Comparison of ENCODE assay signal across 21 cellular contexts in genomic region chr16:389317-389716, GRCh38. TPM values are rescaled to one million over a fixed set of nuclear protein-coding genes. Genes with fewer than 3 reads are reported as not detected.
DNase-seq lines count a peak whose midpoint lies in the region; ATAC-seq and TF ChIP-seq lines count a peak whose summit lies in the region.
"Had no signal": no experiment of that assay in that cellular context is flagged by ENCODE, and none has a peak within 500 bp of the region (broad histone marks: within the 10 kb centered on the region; RNA-seq: fewer than 3 reads in every experiment).

No MANE protein-coding gene starts in this region.

- peaks cover 4% of the 10 kb centered on the region for H3K9me3 Mint-ChIP-seq in nephron progenitor cell

- H2AFZ ChIP-seq in smooth muscle cell (ENCODE audit: low read depth) = no peak overlapping the region
- H2AFZ ChIP-seq: GM23248 had no signal

- H3K9me3 ChIP-seq in tibial artery (no peaks in the 10 kb centered on the region), smooth muscle cell (replicated peaks; ENCODE audit: low read depth) (no peaks in the 10 kb centered on the region)
- H3K9me3 ChIP-seq: upper lobe of right lung had no signal

- peak overlapping the region; percentile 36 for H3K4me3 Mint-ChIP-seq in nephron progenitor cell
- H3K4me3 Mint-ChIP-seq: activated naive CD4-positive, alpha-beta T cell treated with anti-CD3 and anti-CD28 coated beads, Interleukin-2, amount 10 ng/mL, durations not matched to agents 7 days and 5 days; activated T-cell treated with anti-CD3 and anti-CD28 coated beads, Interleukin-2, amount 50 U/mL, for 72 hours had no signal

- H3K4me2 ChIP-seq in smooth muscle cell = no peak overlapping the region

- H3K4me1 ChIP-seq in tibial artery (peaks cover 0 to 10% (median 7%) of the 10 kb centered on the region in 4 donors), smooth muscle cell (ENCODE audit: low read depth) (peaks cover 5% of the 10 kb centered on the region)
- H3K4me1 ChIP-seq: upper lobe of right lung had no signal

- H4K20me1 ChIP-seq in smooth muscle cell (ENCODE audit: low read depth) = no peaks in the 10 kb centered on the region

- in situ Hi-C loops in Caki2 (cut with HindIII; ENCODE audit: low pct_unique_long_range_greater_than_20kb, low sequenced_read_pairs) = no loop called here

- DNase-seq in Caki2 (ENCODE audit: low read depth) (peak; percentile 55), nephron progenitor cell (no peak), tibial artery (no peak), smooth muscle cell (lab: John Stamatoyannopoulos, UW; ENCODE audit: unreplicated experiment) (no peak)
- DNase-seq: activated CD4-positive, alpha-beta T cell treated with anti-CD3 and anti-CD28 coated beads for 4 hours; activated naive CD4-positive, alpha-beta T cell treated with anti-CD3 and anti-CD28 coated beads, Interleukin-2, amount 10 ng/mL, durations not matched to agents 7 days and 5 days; activated T-cell treated with anti-CD3 and anti-CD28 coated beads, Interleukin-2, amount 50 U/mL, for 72 hours; amygdala; COR-L47; DND-41; GM23248; Kasumi-1; kidney; NCI-H1930; NCI-H226; occipital lobe; retina; T-helper 1 cell; upper lobe of right lung had no signal

- peaks cover 17% of the 10 kb centered on the region for H3F3A ChIP-seq in smooth muscle cell (ENCODE audit: low read depth)

- no peak for ATAC-seq in GM19455 (IDR thresholded peaks at IDR 0.05; ENCODE audit: unreplicated experiment)
- ATAC-seq: activated T-cell treated with anti-CD3 and anti-CD28 coated beads, Interleukin-2, amount 50 U/mL, for 72 hours; upper lobe of right lung had no signal

- H3K27ac ChIP-seq in VCaP = peak overlapping the region; percentile 90
- no peak overlapping the region for H3K27ac ChIP-seq in tibial artery
- H3K27ac ChIP-seq in smooth muscle cell (ENCODE audit: low read depth) = no peak overlapping the region
- H3K27ac ChIP-seq: GM23248, upper lobe of right lung had no signal

- H3K27me3 ChIP-seq in tibial artery (no peaks in the 10 kb centered on the region), smooth muscle cell (ENCODE audit: low read depth) (no peaks in the 10 kb centered on the region)
- H3K27me3 ChIP-seq: upper lobe of right lung had no signal

- no peak overlapping the region for H3K9ac ChIP-seq in smooth muscle cell (ENCODE audit: low read depth)
- H3K9ac ChIP-seq: GM23248 had no signal

- TF ChIP-seq CTCF in VCaP (conservative IDR thresholded peaks at IDR 0.05) = no peak
- TF ChIP-seq CTCF in nephron progenitor cell (IDR thresholded peaks at IDR 0.05) = no peak
- TF ChIP-seq CTCF in tibial artery (IDR thresholded peaks at IDR 0.05) = no peak
- TF ChIP-seq CTCF in smooth muscle cell (IDR thresholded peaks at IDR 0.05; ENCODE audit: borderline replicate concordance, insufficient read depth, poor library complexity, severe bottlenecking) = no peak

- 98% methylated on average over 8 of the region's 8 CpGs for WGBS in smooth muscle cell (ENCODE audit: low lambda C conversion rate)

- no peaks in the 10 kb centered on the region for H3K36me3 ChIP-seq in tibial artery
- H3K36me3 ChIP-seq in smooth muscle cell (ENCODE audit: low read depth) = no peaks in the 10 kb centered on the region
- H3K36me3 ChIP-seq: upper lobe of right lung had no signal

- H3K4me3 ChIP-seq in tibial artery = no peak overlapping the region
- H3K4me3 ChIP-seq in smooth muscle cell = no peak overlapping the region
- H3K4me3 ChIP-seq: GM23248, upper lobe of right lung had no signal

- intact Hi-C loops in tibial artery (cut with DNase I; ENCODE audit: low total_unique reads) = no loop called here

- peaks cover 52% of the 10 kb centered on the region for H3K4me1 Mint-ChIP-seq in nephron progenitor cell

- no peak overlapping the region for H3K27ac Mint-ChIP-seq in nephron progenitor cell
- H3K27ac Mint-ChIP-seq: activated naive CD4-positive, alpha-beta T cell treated with anti-CD3 and anti-CD28 coated beads, Interleukin-2, amount 10 ng/mL, durations not matched to agents 7 days and 5 days; activated T-cell treated with anti-CD3 and anti-CD28 coated beads, Interleukin-2, amount 50 U/mL, for 72 hours had no signal

- peaks cover 2% of the 10 kb centered on the region for H3K79me2 ChIP-seq in smooth muscle cell (ENCODE audit: low read depth)

- H3K27me3 Mint-ChIP-seq in nephron progenitor cell (ENCODE audit: low read depth, poor library complexity) = peaks cover 4% of the 10 kb centered on the region

- H3K36me3 Mint-ChIP-seq in nephron progenitor cell (ENCODE audit: low read depth) = peaks cover 8% of the 10 kb centered on the region

RNA-seq across cellular contexts. Expression of gene PGAP6, which starts 7.5 kb away (rescaled TPM):
- 100.0 and 111 TPM in 2 replicates for total RNA-seq in Caki2 (2014; rRNA removed; shearing (Covaris generic); ENCODE audit: low replicate concordance)
- total RNA-seq in smooth muscle cell = 53.6 and 57.1 TPM in 2 replicates
- 80.0 and 99.9 TPM in 2 replicates for polyA plus RNA-seq in smooth muscle cell

RNA-seq across cellular contexts. Expression of gene NME4, which starts 7.7 kb away (rescaled TPM):
- total RNA-seq in Caki2 (2014; rRNA removed; shearing (Covaris generic); ENCODE audit: low replicate concordance) = 42.0 and 59.6 TPM in 2 replicates
- total RNA-seq in smooth muscle cell = 189 and 218 TPM in 2 replicates
- 421 and 523 TPM in 2 replicates for polyA plus RNA-seq in smooth muscle cell

RNA-seq across cellular contexts. Expression of gene DECR2, which starts 12.4 kb away (rescaled TPM):
- total RNA-seq in Caki2 (2014; rRNA removed; shearing (Covaris generic); ENCODE audit: low replicate concordance) = 9.8 and 33.7 TPM in 2 replicates
- total RNA-seq in smooth muscle cell = 7.3 and 18.2 TPM in 2 replicates
- polyA plus RNA-seq in smooth muscle cell = 15.4 and 21.2 TPM in 2 replicates

RNA-seq across cellular contexts. Expression of gene MRPL28, which starts 19.0 kb away (rescaled TPM):
- 320 and 357 TPM in 2 replicates for total RNA-seq in Caki2 (2014; rRNA removed; shearing (Covaris generic); ENCODE audit: low replicate concordance)
- total RNA-seq in smooth muscle cell = 80.8 and 84.6 TPM in 2 replicates
- polyA plus RNA-seq in smooth muscle cell = 155 and 160 TPM in 2 replicates

RNA-seq across cellular contexts. Expression of gene RAB11FIP3, which starts 36.1 kb away (rescaled TPM):
- 37.5 and 77.1 TPM in 2 replicates for total RNA-seq in Caki2 (2014; rRNA removed; shearing (Covaris generic); ENCODE audit: low replicate concordance)
- 9.0 and 19.5 TPM in 2 replicates for total RNA-seq in smooth muscle cell
- 20.4 and 25.7 TPM in 2 replicates for polyA plus RNA-seq in smooth muscle cell
